Comparison of ENCODE assay signal across 1 cellular context in the genomic region with DNA sequence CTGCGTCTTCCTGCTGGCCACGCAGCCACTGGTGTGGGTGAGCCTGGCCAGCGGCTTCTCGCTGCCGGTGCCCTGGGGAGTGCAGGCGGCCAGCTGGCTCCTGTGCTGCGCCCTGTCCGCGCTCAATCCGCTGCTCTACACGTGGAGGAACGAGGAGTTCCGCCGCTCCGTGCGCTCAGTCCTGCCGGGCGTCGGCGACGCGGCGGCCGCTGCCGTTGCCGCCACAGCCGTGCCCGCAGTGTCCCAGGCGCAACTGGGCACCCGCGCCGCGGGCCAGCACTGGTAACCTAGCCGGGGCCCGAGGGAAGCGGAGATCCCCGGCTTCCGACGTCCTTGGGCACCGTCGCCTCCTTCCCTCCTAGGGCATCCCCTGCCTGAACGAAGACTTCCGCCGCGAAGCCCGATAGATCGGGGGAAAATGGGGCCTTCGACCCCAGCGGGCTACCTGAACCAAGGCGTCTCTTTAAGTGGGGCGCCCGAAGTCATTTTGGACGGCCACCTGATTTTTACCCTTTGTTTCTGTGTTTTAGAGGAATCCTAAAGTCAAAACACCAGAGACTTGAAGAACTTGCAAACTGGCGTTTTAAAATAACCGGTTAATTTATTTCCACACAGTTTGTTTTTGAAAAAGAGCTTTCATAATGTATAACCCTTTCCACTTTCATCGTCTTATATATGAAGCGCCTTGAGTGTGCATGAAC.
A peak's percentile ranks its signal among the peaks of the same experiment; 100 is the strongest.
TF ChIP-seq lines count a peak whose summit lies in the region.

No MANE protein-coding gene starts in this region.

TF ChIP-seq in H1, 55 proteins besides CTCF, POLR2A, EP300 and RAD21 (continued from another document):
- TF ChIP-seq TCF12 (IDR thresholded peaks at IDR 0.05; ENCODE audit: low read depth, low read length) (no peak), SP2 (IDR thresholded peaks at IDR 0.05; ENCODE audit: low read length) (no peak), RFX5 (IDR thresholded peaks at IDR 0.05; ENCODE audit: borderline replicate concordance, low read depth, low read length) (no peak), RBBP5 (IDR thresholded peaks at IDR 0.05; ENCODE audit: borderline replicate concordance, low read depth, low read length) (peak; percentile 30; the same call in 1 of the 2 replicates), CHD2 (IDR thresholded peaks at IDR 0.05; ENCODE audit: low read length) (no peak), GTF2F1 (IDR thresholded peaks at IDR 0.05; ENCODE audit: borderline replicate concordance, low read depth, low read length) (no peak), PHF8 (conservative IDR thresholded peaks at IDR 0.05; ENCODE audit: low read depth, low read length) (no peak), ASH2L (IDR thresholded peaks at IDR 0.05; ENCODE audit: low read length) (peak; percentile 50), SIX5 (IDR thresholded peaks at IDR 0.05; ENCODE audit: low read depth, low read length) (no peak), TAF7 (optimal IDR thresholded peaks at IDR 0.05; ENCODE audit: borderline replicate concordance, low read depth, low read length) (no peak), SAP30 (IDR thresholded peaks at IDR 0.05; ENCODE audit: insufficient read depth, insufficient replicate concordance, low read length) (no peak), CBX8 (IDR thresholded peaks at IDR 0.05; ENCODE audit: borderline replicate concordance, low read depth, low read length) (no peak), SP4 (IDR thresholded peaks at IDR 0.05; ENCODE audit: low read length) (no peak), HDAC2 (IDR thresholded peaks at IDR 0.05; ENCODE audit: borderline replicate concordance in 1 of 2, low read depth in 2 of 2, low read length in 2 of 2) (no peak; a peak in 1 of 4 replicates), TEAD4 (IDR thresholded peaks at IDR 0.05; ENCODE audit: low read depth, low read length) (0 out of 2 replicates have a peak, but pooled peaks have one; percentile 8), JUND (IDR thresholded peaks at IDR 0.05; ENCODE audit: low read length) (no peak), BACH1 (IDR thresholded peaks at IDR 0.05; ENCODE audit: low read length) (no peak), KDM5A (IDR thresholded peaks at IDR 0.05; ENCODE audit: low read length) (no peak), NANOG (IDR thresholded peaks at IDR 0.05; ENCODE audit: insufficient read depth, low read depth, low read length, poor library complexity, severe bottlenecking) (no peak), CREB1 (IDR thresholded peaks at IDR 0.05) (no peak), POLR2AphosphoS5 (IDR thresholded peaks at IDR 0.05; ENCODE audit: low read depth, low read length) (no peak), MAFK (IDR thresholded peaks at IDR 0.05; ENCODE audit: low read depth, low read length) (no peak), SP1 (IDR thresholded peaks at IDR 0.05; ENCODE audit: low read depth, low read length) (no peak), CTBP2 (IDR thresholded peaks at IDR 0.05; ENCODE audit: borderline replicate concordance, insufficient read depth, insufficient read length, low read length) (no peak), GABPA (IDR thresholded peaks at IDR 0.05; ENCODE audit: borderline replicate concordance, insufficient read depth, low read length) (no peak), BCL11A (IDR thresholded peaks at IDR 0.05; ENCODE audit: low read depth in 2 of 2, low read length in 2 of 2) (no peak), SIRT6 (IDR thresholded peaks at IDR 0.05; ENCODE audit: low read length) (no peak), YY1 (IDR thresholded peaks at IDR 0.05; ENCODE audit: low read depth, low read length) (0 out of 2 replicates have a peak, but pooled peaks have one; percentile 55), RNF2 (IDR thresholded peaks at IDR 0.05; ENCODE audit: borderline replicate concordance, low read depth, low read length, missing control alignments, poor library complexity, severe bottlenecking) (peak; percentile 86), JUN (IDR thresholded peaks at IDR 0.05; ENCODE audit: low read depth, low read length) (no peak), KDM1A (IDR thresholded peaks at IDR 0.05; ENCODE audit: borderline replicate concordance, low read length) (no peak), CBX5 (IDR thresholded peaks at IDR 0.05; ENCODE audit: low read depth, low read length) (no peak), KDM4A (IDR thresholded peaks at IDR 0.05; ENCODE audit: low read depth, low read length, severe bottlenecking) (peak; percentile 95), RXRA (IDR thresholded peaks at IDR 0.05; ENCODE audit: insufficient read depth, low read depth, low read length) (no peak), FOSL1 (IDR thresholded peaks at IDR 0.05; ENCODE audit: insufficient read depth, low read depth, low read length) (no peak), TBP (IDR thresholded peaks at IDR 0.05; ENCODE audit: low read depth, low read length) (0 out of 2 replicates have a peak, but pooled peaks have one; percentile 13), ZNF274 (IDR thresholded peaks at IDR 0.05; ENCODE audit: borderline replicate concordance, extremely low read depth, low read length) (no peak), NRF1 (IDR thresholded peaks at IDR 0.05; ENCODE audit: low read depth, low read length) (no peak), SRF (IDR thresholded peaks at IDR 0.05; ENCODE audit: low read depth, low read length) (no peak), TAF1 (IDR thresholded peaks at IDR 0.05; ENCODE audit: low read depth, low read length) (0 out of 2 replicates have a peak, but pooled peaks have one; percentile 24), CHD1 (IDR thresholded peaks at IDR 0.05; ENCODE audit: low read depth, low read length) (no peak), EZH2 (IDR thresholded peaks at IDR 0.05; ENCODE audit: low read depth, low read length, severe bottlenecking) (peak; percentile 92), SUZ12 (IDR thresholded peaks at IDR 0.05; ENCODE audit: low read length) (peak; percentile 95), SIN3A (conservative IDR thresholded peaks at IDR 0.05 in 1 of 2, IDR thresholded peaks at IDR 0.05 in 1 of 2; ENCODE audit: low read depth in 1 of 2, low read length in 2 of 2) (no peak), EGR1 (IDR thresholded peaks at IDR 0.05; ENCODE audit: borderline replicate concordance, low read depth, low read length) (no peak)
- TF ChIP-seq, protein P1, sequence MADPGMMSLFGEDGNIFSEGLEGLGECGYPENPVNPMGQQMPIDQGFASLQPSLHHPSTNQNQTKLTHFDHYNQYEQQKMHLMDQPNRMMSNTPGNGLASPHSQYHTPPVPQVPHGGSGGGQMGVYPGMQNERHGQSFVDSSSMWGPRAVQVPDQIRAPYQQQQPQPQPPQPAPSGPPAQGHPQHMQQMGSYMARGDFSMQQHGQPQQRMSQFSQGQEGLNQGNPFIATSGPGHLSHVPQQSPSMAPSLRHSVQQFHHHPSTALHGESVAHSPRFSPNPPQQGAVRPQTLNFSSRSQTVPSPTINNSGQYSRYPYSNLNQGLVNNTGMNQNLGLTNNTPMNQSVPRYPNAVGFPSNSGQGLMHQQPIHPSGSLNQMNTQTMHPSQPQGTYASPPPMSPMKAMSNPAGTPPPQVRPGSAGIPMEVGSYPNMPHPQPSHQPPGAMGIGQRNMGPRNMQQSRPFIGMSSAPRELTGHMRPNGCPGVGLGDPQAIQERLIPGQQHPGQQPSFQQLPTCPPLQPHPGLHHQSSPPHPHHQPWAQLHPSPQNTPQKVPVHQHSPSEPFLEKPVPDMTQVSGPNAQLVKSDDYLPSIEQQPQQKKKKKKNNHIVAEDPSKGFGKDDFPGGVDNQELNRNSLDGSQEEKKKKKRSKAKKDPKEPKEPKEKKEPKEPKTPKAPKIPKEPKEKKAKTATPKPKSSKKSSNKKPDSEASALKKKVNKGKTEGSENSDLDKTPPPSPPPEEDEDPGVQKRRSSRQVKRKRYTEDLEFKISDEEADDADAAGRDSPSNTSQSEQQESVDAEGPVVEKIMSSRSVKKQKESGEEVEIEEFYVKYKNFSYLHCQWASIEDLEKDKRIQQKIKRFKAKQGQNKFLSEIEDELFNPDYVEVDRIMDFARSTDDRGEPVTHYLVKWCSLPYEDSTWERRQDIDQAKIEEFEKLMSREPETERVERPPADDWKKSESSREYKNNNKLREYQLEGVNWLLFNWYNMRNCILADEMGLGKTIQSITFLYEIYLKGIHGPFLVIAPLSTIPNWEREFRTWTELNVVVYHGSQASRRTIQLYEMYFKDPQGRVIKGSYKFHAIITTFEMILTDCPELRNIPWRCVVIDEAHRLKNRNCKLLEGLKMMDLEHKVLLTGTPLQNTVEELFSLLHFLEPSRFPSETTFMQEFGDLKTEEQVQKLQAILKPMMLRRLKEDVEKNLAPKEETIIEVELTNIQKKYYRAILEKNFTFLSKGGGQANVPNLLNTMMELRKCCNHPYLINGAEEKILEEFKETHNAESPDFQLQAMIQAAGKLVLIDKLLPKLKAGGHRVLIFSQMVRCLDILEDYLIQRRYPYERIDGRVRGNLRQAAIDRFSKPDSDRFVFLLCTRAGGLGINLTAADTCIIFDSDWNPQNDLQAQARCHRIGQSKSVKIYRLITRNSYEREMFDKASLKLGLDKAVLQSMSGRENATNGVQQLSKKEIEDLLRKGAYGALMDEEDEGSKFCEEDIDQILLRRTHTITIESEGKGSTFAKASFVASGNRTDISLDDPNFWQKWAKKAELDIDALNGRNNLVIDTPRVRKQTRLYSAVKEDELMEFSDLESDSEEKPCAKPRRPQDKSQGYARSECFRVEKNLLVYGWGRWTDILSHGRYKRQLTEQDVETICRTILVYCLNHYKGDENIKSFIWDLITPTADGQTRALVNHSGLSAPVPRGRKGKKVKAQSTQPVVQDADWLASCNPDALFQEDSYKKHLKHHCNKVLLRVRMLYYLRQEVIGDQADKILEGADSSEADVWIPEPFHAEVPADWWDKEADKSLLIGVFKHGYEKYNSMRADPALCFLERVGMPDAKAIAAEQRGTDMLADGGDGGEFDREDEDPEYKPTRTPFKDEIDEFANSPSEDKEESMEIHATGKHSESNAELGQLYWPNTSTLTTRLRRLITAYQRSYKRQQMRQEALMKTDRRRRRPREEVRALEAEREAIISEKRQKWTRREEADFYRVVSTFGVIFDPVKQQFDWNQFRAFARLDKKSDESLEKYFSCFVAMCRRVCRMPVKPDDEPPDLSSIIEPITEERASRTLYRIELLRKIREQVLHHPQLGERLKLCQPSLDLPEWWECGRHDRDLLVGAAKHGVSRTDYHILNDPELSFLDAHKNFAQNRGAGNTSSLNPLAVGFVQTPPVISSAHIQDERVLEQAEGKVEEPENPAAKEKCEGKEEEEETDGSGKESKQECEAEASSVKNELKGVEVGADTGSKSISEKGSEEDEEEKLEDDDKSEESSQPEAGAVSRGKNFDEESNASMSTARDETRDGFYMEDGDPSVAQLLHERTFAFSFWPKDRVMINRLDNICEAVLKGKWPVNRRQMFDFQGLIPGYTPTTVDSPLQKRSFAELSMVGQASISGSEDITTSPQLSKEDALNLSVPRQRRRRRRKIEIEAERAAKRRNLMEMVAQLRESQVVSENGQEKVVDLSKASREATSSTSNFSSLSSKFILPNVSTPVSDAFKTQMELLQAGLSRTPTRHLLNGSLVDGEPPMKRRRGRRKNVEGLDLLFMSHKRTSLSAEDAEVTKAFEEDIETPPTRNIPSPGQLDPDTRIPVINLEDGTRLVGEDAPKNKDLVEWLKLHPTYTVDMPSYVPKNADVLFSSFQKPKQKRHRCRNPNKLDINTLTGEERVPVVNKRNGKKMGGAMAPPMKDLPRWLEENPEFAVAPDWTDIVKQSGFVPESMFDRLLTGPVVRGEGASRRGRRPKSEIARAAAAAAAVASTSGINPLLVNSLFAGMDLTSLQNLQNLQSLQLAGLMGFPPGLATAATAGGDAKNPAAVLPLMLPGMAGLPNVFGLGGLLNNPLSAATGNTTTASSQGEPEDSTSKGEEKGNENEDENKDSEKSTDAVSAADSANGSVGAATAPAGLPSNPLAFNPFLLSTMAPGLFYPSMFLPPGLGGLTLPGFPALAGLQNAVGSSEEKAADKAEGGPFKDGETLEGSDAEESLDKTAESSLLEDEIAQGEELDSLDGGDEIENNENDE (IDR thresholded peaks at IDR 0.05; ENCODE audit: insufficient replicate concordance, low read length): no peak
- TF ChIP-seq, protein P2, sequence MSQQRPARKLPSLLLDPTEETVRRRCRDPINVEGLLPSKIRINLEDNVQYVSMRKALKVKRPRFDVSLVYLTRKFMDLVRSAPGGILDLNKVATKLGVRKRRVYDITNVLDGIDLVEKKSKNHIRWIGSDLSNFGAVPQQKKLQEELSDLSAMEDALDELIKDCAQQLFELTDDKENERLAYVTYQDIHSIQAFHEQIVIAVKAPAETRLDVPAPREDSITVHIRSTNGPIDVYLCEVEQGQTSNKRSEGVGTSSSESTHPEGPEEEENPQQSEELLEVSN (IDR thresholded peaks at IDR 0.05): peak; percentile 97
- TF ChIP-seq, protein P3, sequence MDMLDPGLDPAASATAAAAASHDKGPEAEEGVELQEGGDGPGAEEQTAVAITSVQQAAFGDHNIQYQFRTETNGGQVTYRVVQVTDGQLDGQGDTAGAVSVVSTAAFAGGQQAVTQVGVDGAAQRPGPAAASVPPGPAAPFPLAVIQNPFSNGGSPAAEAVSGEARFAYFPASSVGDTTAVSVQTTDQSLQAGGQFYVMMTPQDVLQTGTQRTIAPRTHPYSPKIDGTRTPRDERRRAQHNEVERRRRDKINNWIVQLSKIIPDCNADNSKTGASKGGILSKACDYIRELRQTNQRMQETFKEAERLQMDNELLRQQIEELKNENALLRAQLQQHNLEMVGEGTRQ (IDR thresholded peaks at IDR 0.05; ENCODE audit: low read length): no peak
- TF ChIP-seq, protein P4, sequence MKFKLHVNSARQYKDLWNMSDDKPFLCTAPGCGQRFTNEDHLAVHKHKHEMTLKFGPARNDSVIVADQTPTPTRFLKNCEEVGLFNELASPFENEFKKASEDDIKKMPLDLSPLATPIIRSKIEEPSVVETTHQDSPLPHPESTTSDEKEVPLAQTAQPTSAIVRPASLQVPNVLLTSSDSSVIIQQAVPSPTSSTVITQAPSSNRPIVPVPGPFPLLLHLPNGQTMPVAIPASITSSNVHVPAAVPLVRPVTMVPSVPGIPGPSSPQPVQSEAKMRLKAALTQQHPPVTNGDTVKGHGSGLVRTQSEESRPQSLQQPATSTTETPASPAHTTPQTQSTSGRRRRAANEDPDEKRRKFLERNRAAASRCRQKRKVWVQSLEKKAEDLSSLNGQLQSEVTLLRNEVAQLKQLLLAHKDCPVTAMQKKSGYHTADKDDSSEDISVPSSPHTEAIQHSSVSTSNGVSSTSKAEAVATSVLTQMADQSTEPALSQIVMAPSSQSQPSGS (IDR thresholded peaks at IDR 0.05; ENCODE audit: low read length): no peak
- TF ChIP-seq, protein P5, sequence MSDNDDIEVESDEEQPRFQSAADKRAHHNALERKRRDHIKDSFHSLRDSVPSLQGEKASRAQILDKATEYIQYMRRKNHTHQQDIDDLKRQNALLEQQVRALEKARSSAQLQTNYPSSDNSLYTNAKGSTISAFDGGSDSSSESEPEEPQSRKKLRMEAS (IDR thresholded peaks at IDR 0.05): peak; percentile 95
